In the genomic region with DNA sequence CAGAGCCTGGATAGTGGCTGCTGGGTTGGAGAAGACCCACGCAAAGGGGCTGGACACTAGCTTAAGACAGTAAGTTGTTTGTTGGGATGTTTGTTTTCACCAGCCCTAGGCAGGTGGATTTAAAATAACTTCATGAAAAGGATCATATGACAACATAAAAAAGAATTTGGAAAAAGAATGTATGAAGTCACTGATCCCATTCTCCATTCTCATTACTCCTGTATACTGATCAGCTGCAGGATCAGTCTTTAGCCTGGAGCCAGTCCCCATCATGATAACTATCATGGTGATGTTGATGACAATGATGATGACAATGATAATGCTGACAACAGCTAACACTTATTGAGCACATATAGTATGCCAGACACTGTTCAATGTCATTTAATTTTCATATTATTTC, we compare ENCODE assay signal across 30 cellular contexts.
"Had no signal": no experiment of that assay in that cellular context is flagged by ENCODE, and none has a peak within 500 bp of the region (broad histone marks: within the 10 kb centered on the region; RNA-seq: fewer than 3 reads in every experiment).

No MANE protein-coding gene starts in this region.

- FAIRE-seq: astrocyte, colon had no signal

- H3K27me3 ChIP-seq: brain microvascular endothelial cell, gastroesophageal sphincter had no signal

- H3K4me3 ChIP-seq: esophagus squamous epithelium, gastroesophageal sphincter, heart right ventricle had no signal

- H3K36me3 ChIP-seq: brain microvascular endothelial cell, esophagus squamous epithelium, gastroesophageal sphincter, heart right ventricle, WERI-Rb-1 had no signal

- H3K9me3 ChIP-seq: esophagus squamous epithelium, gastroesophageal sphincter, heart right ventricle had no signal

- H3K27ac ChIP-seq: brain microvascular endothelial cell, esophagus squamous epithelium, gastroesophageal sphincter, heart right ventricle, WERI-Rb-1 had no signal

- ATAC-seq: activated CD4-positive, CD25-positive, alpha-beta regulatory T cell treated with anti-CD3 and anti-CD28 coated beads, Interleukin-2, amount 50 U/mL, for 24 hours; activated CD8-positive, alpha-beta T cell treated with anti-CD3 and anti-CD28 coated beads for 36 hours; activated T-cell treated with anti-CD3 and anti-CD28 coated beads, Interleukin-2, amount 50 U/mL, for 4 hours; activated T-helper 17 cell treated with anti-CD3 and anti-CD28 coated beads, Interleukin-2, amount 50 U/mL, for 72 hours; effector memory CD8-positive, alpha-beta T cell; gastroesophageal sphincter; heart right ventricle; T-helper 17 cell had no signal

- DNase-seq: activated B cell treated with CpG ODN at 0.5 μM for 24 hours; activated CD4-positive, alpha-beta T cell treated with anti-CD3 and anti-CD28 coated beads for 48 hours; activated CD4-positive, alpha-beta T cell treated with anti-CD3 and anti-CD28 coated beads, Interleukin-2, amount 50 U/mL, for 1 hour; activated CD4-positive, alpha-beta T cell treated with anti-CD3 and anti-CD28 coated beads, Interleukin-2, amount 50 U/mL, for 48 hours; activated CD8-positive, alpha-beta memory T cell treated with anti-CD3 and anti-CD28 coated beads for 24 hours; activated CD8-positive, alpha-beta T cell treated with anti-CD3 and anti-CD28 coated beads for 36 hours; activated effector memory CD4-positive, alpha-beta T cell treated with Interleukin-2 at 50 U/mL for 16 hours; activated gamma-delta T cell treated with Interleukin-2 at 50 U/mL for 16 hours; activated naive CD4-positive, alpha-beta T cell treated with anti-CD3 and anti-CD28 coated beads, Interleukin-2, amount 50 U/mL, for 16 hours; activated naive CD4-positive, alpha-beta T cell treated with Interleukin-2 at 50 U/mL for 16 hours; activated T-cell treated with anti-CD3 and anti-CD28 coated beads, Interleukin-2, amount 50 U/mL, for 4 hours; amniotic stem cell; anterior cingulate cortex; brain microvascular endothelial cell; caudate nucleus; cortex of kidney; dermis blood vessel endothelial cell; effector CD4-positive, alpha-beta T cell; effector memory CD8-positive, alpha-beta T cell; esophagus squamous epithelium; foreskin melanocyte; heart right ventricle; T-helper 17 cell; T1000; WERI-Rb-1 had no signal
